8 cellular contexts compared by ENCODE assay signal in the genomic region with DNA sequence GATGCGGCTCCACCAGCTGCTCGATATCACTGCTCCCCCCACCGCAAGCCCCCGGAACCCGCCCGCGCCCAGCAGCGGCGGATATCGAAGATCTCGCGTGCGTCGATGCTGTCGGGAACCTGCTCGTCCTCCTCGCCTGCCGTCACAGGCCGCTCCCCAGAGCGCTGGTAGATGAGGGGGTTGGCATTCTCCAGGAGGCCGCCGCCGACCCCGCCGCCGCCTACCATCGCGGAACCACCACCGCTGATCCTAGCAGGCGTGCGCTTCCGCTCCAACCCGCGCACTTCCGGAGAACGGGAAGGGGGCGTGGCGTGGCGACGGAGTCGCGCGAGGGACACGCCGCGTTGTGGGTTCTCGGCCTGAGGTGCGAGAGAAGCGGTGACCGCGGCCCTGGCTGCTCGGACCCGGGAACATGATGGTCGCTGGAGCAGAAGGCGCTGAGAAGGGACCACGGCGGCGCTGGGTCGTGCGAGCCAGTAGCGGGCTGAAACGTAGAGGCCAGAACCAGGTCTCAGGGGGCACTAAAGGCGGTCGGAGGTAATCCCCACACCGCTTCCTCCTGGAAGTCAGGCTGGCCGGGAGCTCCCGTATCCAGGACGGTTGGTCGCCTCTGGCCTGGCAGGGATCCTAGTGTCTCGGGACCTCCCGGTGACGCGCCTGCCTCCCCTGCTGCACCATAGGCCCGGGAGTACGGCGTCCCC. TPM values are rescaled to one million over a fixed set of nuclear protein-coding genes. Genes with fewer than 3 reads are reported as not detected.
DNase-seq lines count a peak whose midpoint lies in the region; ATAC-seq, FAIRE-seq and TF ChIP-seq lines count a peak whose summit lies in the region.

A gene (minus strand): TSS at position 265 of the 701 bp plus-strand sequence. CDS start 38 bp downstream, at position 227.

- H2BK5ac ChIP-seq in H1 (ENCODE audit: low read depth, low read length) (no peak within 1 kb of the TSS), mesendoderm (ENCODE audit: low read length) (no peak within 1 kb of the TSS)

- WGBS in H1 (ENCODE audit: extremely low coverage in 1 of 2, insufficient coverage in 1 of 2, insufficient read length in 1 of 2, insufficient replicate concordance in 2 of 2, low coverage in 1 of 2, low lambda C conversion rate in 2 of 2, missing lambda C conversion rate in 1 of 2), 2 experiments = 3% methylated on average over 46 of the region's 76 CpGs; no CpG with 5 or more reads in 1 of the 2 experiments
- WGBS in mesendoderm (ENCODE audit: extremely low coverage, insufficient coverage, low lambda C conversion rate) = no CpG with 5 or more reads among the region's 76 CpGs

- no peak for FAIRE-seq in H1 (lab: Jason Lieb, UNC)

- H2AK5ac ChIP-seq in H1 (ENCODE audit: low read depth, low read length) = no peak within 1 kb of the TSS
- H2AK5ac ChIP-seq in mesendoderm (ENCODE audit: low read length) = peak within 1 kb of the TSS; percentile 32

- peaks cover 0 to 9% (median 5%) of the 10 kb centered on the region in 4 experiments; a peak in 4 of 7 replicates for H3K4me1 ChIP-seq in H1 (replicated peaks in 1 of 4; ENCODE audit: control insufficient read depth in 3 of 4, insufficient read depth in 4 of 4, low read length in 3 of 4)
- H3K4me1 ChIP-seq in mesendoderm (ENCODE audit: control insufficient read depth, low read depth, low read length) = peaks cover 5% of the 10 kb centered on the region

- peaks cover 14% of the 10 kb centered on the region for H3K36me3 Mint-ChIP-seq in activated CD8-positive, alpha-beta memory T cell treated with anti-CD3 and anti-CD28 coated beads, Interleukin-2, amount 10 ng/mL, durations not matched to agents 7 days and 5 days

- H3K23me2 ChIP-seq in H1 (ENCODE audit: low read depth, low read length) = peaks cover 15% of the 10 kb centered on the region; the same call in 1 of the 2 replicates

- peaks cover 0 to 9% (median 6%) of the 10 kb centered on the region in 4 experiments; a peak in 4 of 7 replicates for H3K27me3 ChIP-seq in H1 (replicated peaks in 1 of 4; ENCODE audit: control insufficient read depth in 3 of 4, extremely low read depth in 1 of 4, insufficient read depth in 3 of 4, low read length in 3 of 4)
- no peaks in the 10 kb centered on the region for H3K27me3 ChIP-seq in mesendoderm (ENCODE audit: insufficient read depth, low read length, poor library complexity)

- peaks cover 51% of the 10 kb centered on the region for H3K4me1 Mint-ChIP-seq in activated CD8-positive, alpha-beta memory T cell treated with anti-CD3 and anti-CD28 coated beads, Interleukin-2, amount 10 ng/mL, durations not matched to agents 7 days and 5 days

- peak within 1 kb of the TSS; percentile 95 for H3K18ac ChIP-seq in H1 (ENCODE audit: extremely low read depth, low read length)
- peak within 1 kb of the TSS; percentile 9 for H3K18ac ChIP-seq in mesendoderm (ENCODE audit: low read length)

- TF ChIP-seq EP300 in H1 (IDR thresholded peaks at IDR 0.05; ENCODE audit: borderline replicate concordance in 1 of 2, low read depth in 2 of 2, low read length in 2 of 2) = no peak

- H3K9me3 ChIP-seq in H1 (ENCODE audit: insufficient read depth in 2 of 2, low read depth in 1 of 2, low read length in 1 of 2) = no peaks in the 10 kb centered on the region

- no peaks in the 10 kb centered on the region; a peak in 1 of 4 replicates for H3K79me2 ChIP-seq in H1 (ENCODE audit: control insufficient read depth in 1 of 2, insufficient read depth in 2 of 2, low read length in 2 of 2)
- H3K79me2 ChIP-seq in mesendoderm (ENCODE audit: control insufficient read depth, insufficient read depth, low read length) = no peaks in the 10 kb centered on the region

- H3K4me3 ChIP-seq in H1 (ENCODE audit: extremely low read depth in 1 of 4, insufficient read depth in 2 of 4, low read depth in 3 of 4, low read length in 4 of 4) (peak within 1 kb of the TSS; percentile 79 to 92 (median 90)), mesendoderm (ENCODE audit: low read length) (peak within 1 kb of the TSS; percentile 76)

- peak within 1 kb of the TSS; percentile 91 for H3K4ac ChIP-seq in H1 (replicated peaks; ENCODE audit: insufficient read length, low read depth, low read length)
- H3K4ac ChIP-seq in mesendoderm (ENCODE audit: low read depth, low read length) = peak within 1 kb of the TSS; percentile 11

- no peak within 1 kb of the TSS for H3K14ac ChIP-seq in H1 (ENCODE audit: insufficient read length)

- H3K79me1 ChIP-seq in H1 (ENCODE audit: low read depth, low read length) (peaks cover 2% of the 10 kb centered on the region; the same call in 1 of the 2 replicates), mesendoderm (ENCODE audit: low read length) (peaks cover 6% of the 10 kb centered on the region)

- H3K9me3 Mint-ChIP-seq in activated CD8-positive, alpha-beta memory T cell treated with anti-CD3 and anti-CD28 coated beads, Interleukin-2, amount 10 ng/mL, durations not matched to agents 7 days and 5 days (ENCODE audit: low read depth) = no peaks in the 10 kb centered on the region

- peak within 1 kb of the TSS; percentile 60 for H4K91ac ChIP-seq in H1 (replicated peaks; ENCODE audit: insufficient read length, low read length)

- no peak within 1 kb of the TSS for H4K5ac ChIP-seq in H1 (ENCODE audit: insufficient read length, low read depth, low read length)
- no peak within 1 kb of the TSS for H4K5ac ChIP-seq in mesendoderm (ENCODE audit: low read length)

- DNase-seq in CD1c-positive myeloid dendritic cell (ENCODE audit: extremely low spot score) = peak; percentile 95
- peak; percentile 75 for DNase-seq in NOMO-1 treated with DMSO at 0.1 percent for 48 hours (lab: John Stamatoyannopoulos, UW; ENCODE audit: unreplicated experiment)
- DNase-seq in activated CD8-positive, alpha-beta memory T cell treated with anti-CD3 and anti-CD28 coated beads, Interleukin-2, amount 10 ng/mL, durations not matched to agents 7 days and 5 days = peak; percentile 91
- DNase-seq in H1 (ENCODE audit: low read depth in 1 of 2, low spot score in 2 of 2) = peak in 1 of 2 experiments; percentile 83
- DNase-seq in mesendoderm = peak; percentile 86
- DNase-seq in stimulated activated CD8-positive, alpha-beta memory T cell treated with anti-CD3 and anti-CD28 coated beads, Interleukin-12 subunit alpha, Interleukin-12 subunit beta, amount 100 ng/mL, for 4 hours (ENCODE audit: low read depth) = peak; percentile 86

- peak within 1 kb of the TSS; percentile 77; the same call in 1 of the 2 replicates for H2AFZ ChIP-seq in H1 (ENCODE audit: low read length)

- no peak within 1 kb of the TSS for H2BK15ac ChIP-seq in H1 (ENCODE audit: low read length)
- H2BK15ac ChIP-seq in mesendoderm (replicated peaks; ENCODE audit: low read depth) = no peak within 1 kb of the TSS

- no peak for TF ChIP-seq CTCF in H1 (IDR thresholded peaks at IDR 0.05; ENCODE audit: control extremely low read depth in 1 of 3, insufficient read depth in 1 of 3, low read depth in 1 of 3, low read length in 3 of 3)

- H2BK120ac ChIP-seq in H1 (replicated peaks; ENCODE audit: low read depth, low read length) = no peak within 1 kb of the TSS
- no peak within 1 kb of the TSS for H2BK120ac ChIP-seq in mesendoderm (ENCODE audit: low read depth, low read length)

- no peak for TF ChIP-seq RAD21 in H1 (IDR thresholded peaks at IDR 0.05 in 1 of 2, conservative IDR thresholded peaks at IDR 0.05 in 1 of 2; ENCODE audit: low read depth in 2 of 2, low read length in 2 of 2)

- H4K20me1 ChIP-seq in H1 (replicated peaks in 1 of 2; ENCODE audit: control insufficient read depth in 1 of 2, insufficient read depth in 2 of 2, low read length in 2 of 2) = peaks cover 2 to 9% of the 10 kb centered on the region in 2 experiments

- CTCF ChIA-PET in activated CD8-positive, alpha-beta memory T cell treated with anti-CD3 and anti-CD28 coated beads, Interleukin-2, amount 10 ng/mL, durations not matched to agents 7 days and 5 days (lab: Charles Lee) = interaction anchor here (0.7 to 2.3 kb wide), 6 partner anchors 13 to 84 kb away, joined by 3 to 14 read pairs (median 4); a partner anchor contains a TSS
- CTCF ChIA-PET in H1 (lab: Charles Lee; ENCODE audit: partially characterized antibody) = interaction anchor here (0.6 to 5.5 kb wide), 7 partner anchors 13 to 103 kb away, joined by 3 to 44 read pairs (median 10); no protein-coding TSS in a partner anchor

- H3K56ac ChIP-seq in H1 (replicated peaks; ENCODE audit: insufficient read length, low read depth, low read length) (no peak within 1 kb of the TSS), mesendoderm (ENCODE audit: low read length) (peak within 1 kb of the TSS; percentile 91)

- peak within 1 kb of the TSS; percentile 91 for H3K4me3 Mint-ChIP-seq in activated CD8-positive, alpha-beta memory T cell treated with anti-CD3 and anti-CD28 coated beads, Interleukin-2, amount 10 ng/mL, durations not matched to agents 7 days and 5 days

- peak in 1 of 2 experiments; percentile 51; a peak in 2 of 3 replicates for TF ChIP-seq POLR2A in H1 (IDR thresholded peaks at IDR 0.05; ENCODE audit: control extremely low read depth in 1 of 2, low read depth in 2 of 2, low read length in 2 of 2)

- ATAC-seq in GM19397 (IDR thresholded peaks at IDR 0.05; ENCODE audit: unreplicated experiment) (peak; percentile 84), HG03571 (IDR thresholded peaks at IDR 0.05; ENCODE audit: unreplicated experiment) (peak; percentile 70)
- peak; percentile 88 for ATAC-seq in activated CD8-positive, alpha-beta memory T cell treated with anti-CD3 and anti-CD28 coated beads, Interleukin-2, amount 10 ng/mL, durations not matched to agents 7 days and 5 days

- H3K27ac Mint-ChIP-seq in activated CD8-positive, alpha-beta memory T cell treated with anti-CD3 and anti-CD28 coated beads, Interleukin-2, amount 10 ng/mL, durations not matched to agents 7 days and 5 days = peak within 1 kb of the TSS; percentile 95

- peak within 1 kb of the TSS; percentile 89 to 99 for H3K4me2 ChIP-seq in H1 (ENCODE audit: insufficient read depth in 1 of 2, low read depth in 2 of 2, low read length in 2 of 2)
- peak within 1 kb of the TSS; percentile 79 for H3K4me2 ChIP-seq in mesendoderm (ENCODE audit: low read length)

- H2BK20ac ChIP-seq in H1 (ENCODE audit: low read length) = no peak within 1 kb of the TSS

- H3K27me3 Mint-ChIP-seq in activated CD8-positive, alpha-beta memory T cell treated with anti-CD3 and anti-CD28 coated beads, Interleukin-2, amount 10 ng/mL, durations not matched to agents 7 days and 5 days = no peaks in the 10 kb centered on the region

- H3K9ac ChIP-seq in H1 (replicated peaks in 1 of 4; ENCODE audit: extremely low read depth in 1 of 4, low read depth in 3 of 4, low read length in 3 of 4) = peak within 1 kb of the TSS; percentile 58 to 78 (median 62)
- H3K9ac ChIP-seq in mesendoderm (ENCODE audit: low read length) = peak within 1 kb of the TSS; percentile 81

- H2BK12ac ChIP-seq in H1 (ENCODE audit: low read depth, low read length) = peak within 1 kb of the TSS; percentile 84; the same call in 1 of the 2 replicates

- POLR2A ChIA-PET in H1 (lab: Charles Lee; ENCODE audit: partially characterized antibody) = interaction anchor here (0.5 to 1.8 kb wide), 3 partner anchors 54 to 251 kb away, joined by 3 to 5 read pairs (median 3); a partner anchor contains a TSS

- H4K8ac ChIP-seq in H1 (ENCODE audit: extremely low read depth, insufficient read depth, low read length) = peak within 1 kb of the TSS; percentile 22; the same call in 1 of the 2 replicates
- no peak within 1 kb of the TSS for H4K8ac ChIP-seq in mesendoderm (ENCODE audit: low read depth, low read length)

- H3K36me3 ChIP-seq in H1 (ENCODE audit: control insufficient read depth in 2 of 4, insufficient read depth in 4 of 4, low read length in 3 of 4) = peaks cover 0 to 3% (median under 1%) of the 10 kb centered on the region in 4 experiments; a peak in 3 of 8 replicates
- no peaks in the 10 kb centered on the region for H3K36me3 ChIP-seq in mesendoderm (ENCODE audit: control insufficient read depth, insufficient read depth, low read length)

- H3K23ac ChIP-seq in H1 (ENCODE audit: insufficient read length) = no peak within 1 kb of the TSS
- peak within 1 kb of the TSS; percentile 48 for H3K23ac ChIP-seq in mesendoderm (ENCODE audit: low read length)

- H3K27ac ChIP-seq in H1 (ENCODE audit: low read depth, low read length) (no peak within 1 kb of the TSS), mesendoderm (ENCODE audit: low read depth, low read length) (no peak within 1 kb of the TSS)

RNA-seq across cellular contexts. Expression of the gene that starts here (rescaled TPM):
- 100 to 1,000 TPM; 124 to 131 TPM for total RNA-seq in activated CD8-positive, alpha-beta memory T cell treated with anti-CD3 and anti-CD28 coated beads, Interleukin-2, amount 10 ng/mL, durations not matched to agents 7 days and 5 days
- 65.6 and 71.3 TPM in 2 replicates for total RNA-seq in H1 (2021; fragmentation: NEBNext Ultra II Directional; extraction: Animal tissue kit (Norgen Biotek cat#: 25700))
- 248 and 256 TPM in 2 replicates for polyA plus RNA-seq in H1 (2011; rRNA removed)
- 191 TPM for polyA plus RNA-seq in H1 (2011; cell fraction: cytosol; rRNA removed)
- polyA plus RNA-seq in H1 (2011; cell fraction: nucleus; rRNA removed) = 156 TPM
- 67.2 to 137 TPM (median 134 TPM) in 4 replicates for polyA plus RNA-seq in H1 (2012, experiment 1 of 2)
- polyA plus RNA-seq in H1 (2012, experiment 2 of 2) = 152 TPM
- 82.5 TPM for polyA plus RNA-seq in H1 (2013, experiment 1 of 2)
- 88.9 TPM for polyA plus RNA-seq in H1 (2013, experiment 2 of 2)
- 69.6 and 94.4 TPM in 2 replicates for polyA minus RNA-seq in H1 (2011; rRNA and poly(A)+ RNA removed)
- 53.9 TPM for polyA minus RNA-seq in H1 (2011; cell fraction: cytosol; rRNA and poly(A)+ RNA removed)
- polyA minus RNA-seq in H1 (2011; cell fraction: nucleus; rRNA and poly(A)+ RNA removed) = 28.7 TPM
- polyA plus RNA-seq in mesendoderm (2013, experiment 1 of 2) = 80.8 TPM
- polyA plus RNA-seq in mesendoderm (2013, experiment 2 of 2) = 79.9 TPM
